Comparison of ENCODE assay signal across 9 cellular contexts in the genomic region with DNA sequence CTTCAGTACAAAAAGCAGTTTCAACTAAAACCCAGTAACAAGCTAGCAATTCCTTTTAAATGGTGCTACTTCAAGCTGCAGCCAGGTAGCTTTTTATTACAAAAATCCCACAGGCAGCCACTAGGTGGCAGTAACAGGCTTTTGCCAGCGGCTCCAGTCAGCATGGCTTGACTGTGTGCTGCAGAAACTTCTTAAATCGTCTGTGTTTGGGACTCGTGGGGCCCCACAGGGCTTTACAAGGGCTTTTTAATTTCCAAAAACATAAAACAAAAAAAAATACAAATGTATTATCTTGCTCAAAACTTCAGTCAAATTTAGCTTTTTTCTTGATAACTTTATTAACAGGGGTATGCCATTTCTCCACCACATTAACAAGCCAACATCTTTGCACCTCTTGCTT. TPM values are rescaled to one million over a fixed set of nuclear protein-coding genes. Genes with fewer than 3 reads are reported as not detected.
DNase-seq lines count a peak whose midpoint lies in the region; ATAC-seq and TF ChIP-seq lines count a peak whose summit lies in the region.
"Had no signal": no experiment of that assay in that cellular context is flagged by ENCODE, and none has a peak within 500 bp of the region (broad histone marks: within the 10 kb centered on the region; RNA-seq: fewer than 3 reads in every experiment).

No MANE protein-coding gene starts in this region.

- peak overlapping the region; percentile 39; the same call in 1 of the 2 replicates for H3K9ac ChIP-seq in SU-DHL-6 (ENCODE audit: low read length)

- H2AFZ ChIP-seq in SU-DHL-6 (ENCODE audit: low read depth, low read length, severe bottlenecking), result peak overlapping the region; percentile 84

- H3K9me2 ChIP-seq in SU-DHL-6 (replicated peaks; ENCODE audit: insufficient read depth, low read length), result no peaks in the 10 kb centered on the region

- intact Hi-C loops in heart right ventricle (cut with DNase I), result loop anchor here in 9 of 10 donors (1.0 to 10.0 kb wide), 6 partner anchors 61 to 503 kb away; no protein-coding TSS in a partner anchor

- H3K4me1 ChIP-seq in heart right ventricle, result peaks cover 0 to 13% (median 0%) of the 10 kb centered on the region in 9 donors

- no peak overlapping the region for H3K4me3 Mint-ChIP-seq in activated naive CD8-positive, alpha-beta T cell treated with anti-CD3 and anti-CD28 coated beads for 36 hours

- H3K27me3 Mint-ChIP-seq in activated naive CD8-positive, alpha-beta T cell treated with anti-CD3 and anti-CD28 coated beads for 36 hours, result peaks cover 37% of the 10 kb centered on the region

- H3K27ac ChIP-seq in SU-DHL-6 (ENCODE audit: low read depth, low read length) (no peak overlapping the region), heart right ventricle (no peak overlapping the region)

- H3K4me3 ChIP-seq in SU-DHL-6 (ENCODE audit: insufficient read depth, low read length, poor library complexity, severe bottlenecking), result no peak overlapping the region
- no peak overlapping the region for H3K4me3 ChIP-seq in heart right ventricle

- 0 to 4% methylated on average over 3 of the region's 3 CpGs for WGBS in heart right ventricle, 2 donors

- no peaks in the 10 kb centered on the region for H4K20me1 ChIP-seq in SU-DHL-6 (ENCODE audit: low read depth, low read length)

- peak; percentile 74 for ATAC-seq in GM19452 (IDR thresholded peaks at IDR 0.05; ENCODE audit: unreplicated experiment)
- peak in 6 of 8 donors; percentile 63 to 78 (median 68) for ATAC-seq in heart right ventricle
- no peak for ATAC-seq in HG02840 (IDR thresholded peaks at IDR 0.05; ENCODE audit: low FRiP score, unreplicated experiment)

- no peaks in the 10 kb centered on the region for H3K36me3 Mint-ChIP-seq in activated naive CD8-positive, alpha-beta T cell treated with anti-CD3 and anti-CD28 coated beads for 36 hours

- peak overlapping the region; percentile 58 for H3K4me2 ChIP-seq in SU-DHL-6 (ENCODE audit: low read depth, low read length, poor library complexity, severe bottlenecking)

- H3K9me3 ChIP-seq in SU-DHL-6 (ENCODE audit: insufficient read depth, low read length), result no peaks in the 10 kb centered on the region
- H3K9me3 ChIP-seq in heart right ventricle, result no peaks in the 10 kb centered on the region

- no peaks in the 10 kb centered on the region for H3K36me3 ChIP-seq in SU-DHL-6 (ENCODE audit: low read length)
- H3K36me3 ChIP-seq in heart right ventricle, result no peaks in the 10 kb centered on the region

- H3K27ac Mint-ChIP-seq in activated naive CD8-positive, alpha-beta T cell treated with anti-CD3 and anti-CD28 coated beads for 36 hours, result no peak overlapping the region

- peaks cover 14% of the 10 kb centered on the region for H3K4me1 Mint-ChIP-seq in activated naive CD8-positive, alpha-beta T cell treated with anti-CD3 and anti-CD28 coated beads for 36 hours

- peak; percentile 54 for TF ChIP-seq CTCF in SU-DHL-6 (IDR thresholded peaks at IDR 0.05; ENCODE audit: insufficient read depth, low read length, poor library complexity, severe bottlenecking)
- TF ChIP-seq CTCF in heart right ventricle (IDR thresholded peaks at IDR 0.05), result peak; percentile 83 to 96 (median 93)

- H3K27me3 ChIP-seq in SU-DHL-6 (ENCODE audit: low read length) (no peaks in the 10 kb centered on the region), heart right ventricle (peaks cover 0 to 20% (median 4%) of the 10 kb centered on the region in 7 donors)

- DNase-seq in C1 segment of cervical spinal cord (lab: John Stamatoyannopoulos, UW) (peak in 10 of 14 donors; percentile 2 to 51 (median 21)), M059J (ENCODE audit: low read depth) (peak; percentile 44), heart right ventricle (peak in 1 of 2 donors; percentile 60), retina (peak; percentile 72)
- peak; percentile 65 for DNase-seq in activated naive CD8-positive, alpha-beta T cell treated with anti-CD3 and anti-CD28 coated beads for 36 hours

- H3K79me2 ChIP-seq in SU-DHL-6 (ENCODE audit: insufficient read depth, low read length), result no peaks in the 10 kb centered on the region

- no peaks in the 10 kb centered on the region for H3K9me3 Mint-ChIP-seq in activated naive CD8-positive, alpha-beta T cell treated with anti-CD3 and anti-CD28 coated beads for 36 hours

- no peaks in the 10 kb centered on the region for H3F3A ChIP-seq in SU-DHL-6 (ENCODE audit: insufficient read depth)

RNA-seq across cellular contexts. Expression of a gene that starts 3.6 kb away (rescaled TPM):
- not detected in 2 replicates for total RNA-seq in M059J (2014; rRNA removed; shearing (Covaris generic))
- not detected for total RNA-seq in activated naive CD8-positive, alpha-beta T cell treated with anti-CD3 and anti-CD28 coated beads for 36 hours
- 1 to 10 TPM in 4 of 10 donors, under 1 TPM in 4, not detected in 2; 0.25 to 5.5 (median 1.0) TPM for total RNA-seq in heart right ventricle
- polyA plus RNA-seq in heart right ventricle, result 1 to 10 TPM in 1 of 2 donors, under 1 TPM in 1; 0.88 to 1.7 TPM
- total RNA-seq: T-helper 1 cell treated with Interleukin-12 subunit alpha and Interleukin-12 subunit beta and Interleukin-4 antibody, amounts not matched to agents 30 ng/mL and 1 ng/mL, for 36 hours had no signal

RNA-seq across cellular contexts. Expression of a gene that starts 31.0 kb away (rescaled TPM):
- not detected in 2 replicates for total RNA-seq in M059J (2014; rRNA removed; shearing (Covaris generic))
- total RNA-seq in activated naive CD8-positive, alpha-beta T cell treated with anti-CD3 and anti-CD28 coated beads for 36 hours, result not detected
- total RNA-seq in heart right ventricle, result 1 to 10 TPM in 1 of 10 donors, under 1 TPM in 5, not detected in 4; 0.17 to 1.0 (median 0.30) TPM
- polyA plus RNA-seq in heart right ventricle, result under 1 TPM in 1 of 2 donors, not detected in 1; 0.17 TPM
- total RNA-seq: T-helper 1 cell treated with Interleukin-12 subunit alpha and Interleukin-12 subunit beta and Interleukin-4 antibody, amounts not matched to agents 30 ng/mL and 1 ng/mL, for 36 hours had no signal
